Comparison of ENCODE assay signal across 8 cellular contexts in genomic region chrX:134374910-134375309, GRCh38. TPM values are rescaled to one million over a fixed set of nuclear protein-coding genes. Genes with fewer than 3 reads are reported as not detected.
A peak's percentile ranks its signal among the peaks of the same experiment; 100 is the strongest.
DNase-seq lines count a peak whose midpoint lies in the region; ATAC-seq and TF ChIP-seq lines count a peak whose summit lies in the region.

No MANE protein-coding gene starts in this region.

- no peak overlapping the region for H3K9ac ChIP-seq in NT2/D1 (ENCODE audit: insufficient read length, low read depth)
- peak overlapping the region; percentile 86 for H3K9ac ChIP-seq in neural cell (ENCODE audit: low read length)

- no peaks in the 10 kb centered on the region for H3K27me3 ChIP-seq in NT2/D1 (ENCODE audit: insufficient read depth, insufficient read length)
- H3K27me3 ChIP-seq in neural cell (ENCODE audit: insufficient read depth, low read depth, low read length), result no peaks in the 10 kb centered on the region
- no peaks in the 10 kb centered on the region for H3K27me3 ChIP-seq in spleen (replicated peaks in 1 of 7)
- H3K27me3 ChIP-seq in right cardiac atrium (ENCODE audit: control insufficient read depth, insufficient read depth), result no peaks in the 10 kb centered on the region

- peaks cover 48% of the 10 kb centered on the region for H3K79me2 ChIP-seq in neural cell (replicated peaks; ENCODE audit: insufficient read depth, low read length)

- H3K9me3 ChIP-seq in NT2/D1 (ENCODE audit: insufficient read depth, low read length) (no peaks in the 10 kb centered on the region), neural cell (ENCODE audit: low read length) (no peaks in the 10 kb centered on the region), spleen (no peaks in the 10 kb centered on the region), right cardiac atrium (ENCODE audit: control insufficient read depth, low read length) (no peaks in the 10 kb centered on the region)

- WGBS in spleen, 5 donors, result 68 to 86% (median 73%) methylated on average over 2 of the region's 2 CpGs
- WGBS in right cardiac atrium, result 84% methylated on average over 2 of the region's 2 CpGs

- no peaks in the 10 kb centered on the region for H3K36me3 Mint-ChIP-seq in chondrocyte (ENCODE audit: low read depth)

- no peak overlapping the region for H2AFZ ChIP-seq in neural cell (ENCODE audit: low read depth, low read length)

- DNase-seq in NT2/D1 (ENCODE audit: low read depth, low spot score) (no peak), chondrocyte (ENCODE audit: low spot score) (no peak), spleen (no peak), HCEC 1CT (no peak), right cardiac atrium (no peak), hypothalamus (lab: John Stamatoyannopoulos, UW) (no peak)

- peak overlapping the region; percentile 68 for H3K4me3 ChIP-seq in GM12875 (ENCODE audit: low read depth, low read length)
- H3K4me3 ChIP-seq in NT2/D1 (ENCODE audit: insufficient read length, low read depth), result peak overlapping the region; percentile 51
- H3K4me3 ChIP-seq in neural cell (ENCODE audit: low read length), result peak overlapping the region; percentile 77
- peak overlapping the region in 4 of 8 donors; percentile 53 to 73 (median 60) for H3K4me3 ChIP-seq in spleen
- no peak overlapping the region for H3K4me3 ChIP-seq in right cardiac atrium (ENCODE audit: low read length)

- H3K9me3 Mint-ChIP-seq in chondrocyte (ENCODE audit: low read depth), result no peaks in the 10 kb centered on the region

- H3K27me3 Mint-ChIP-seq in chondrocyte (ENCODE audit: low read depth), result no peaks in the 10 kb centered on the region

- H3K9me2 ChIP-seq in neural cell (ENCODE audit: insufficient read depth, low read length), result no peaks in the 10 kb centered on the region

- H3K36me3 ChIP-seq in NT2/D1 (ENCODE audit: insufficient read depth, insufficient read length, low read length), result peaks cover 5% of the 10 kb centered on the region
- no peaks in the 10 kb centered on the region for H3K36me3 ChIP-seq in neural cell (ENCODE audit: insufficient read depth, low read length)
- peaks cover 0 to 16% (median 1%) of the 10 kb centered on the region in 6 donors for H3K36me3 ChIP-seq in spleen

- peak overlapping the region; percentile 70 for H3K4me2 ChIP-seq in neural cell (ENCODE audit: low read length)

- TF ChIP-seq RAD21 in neural cell (conservative IDR thresholded peaks at IDR 0.05), result no peak

- H3K4me1 Mint-ChIP-seq in chondrocyte (ENCODE audit: low read depth), result peaks cover 24% of the 10 kb centered on the region

- H3K27ac Mint-ChIP-seq in chondrocyte (ENCODE audit: unreplicated experiment), result peak overlapping the region; percentile 96

- no peaks in the 10 kb centered on the region for H3K4me1 ChIP-seq in NT2/D1 (ENCODE audit: insufficient read depth, insufficient read length)
- H3K4me1 ChIP-seq in spleen, result peaks cover 0 to 45% (median 23%) of the 10 kb centered on the region in 6 donors
- no peaks in the 10 kb centered on the region for H3K4me1 ChIP-seq in right cardiac atrium (ENCODE audit: control insufficient read depth, insufficient read depth, low read length)

- TF ChIP-seq POLR2A in spleen (IDR thresholded peaks at IDR 0.05), result no peak

- TF ChIP-seq EP300 in neural cell (conservative IDR thresholded peaks at IDR 0.05; ENCODE audit: poor library complexity, severe bottlenecking), result no peak

- no peaks in the 10 kb centered on the region for H4K20me1 ChIP-seq in neural cell (ENCODE audit: insufficient read depth)

- ATAC-seq in right cardiac atrium, result no peak

- H3K4me3 Mint-ChIP-seq in chondrocyte (ENCODE audit: unreplicated experiment), result peak overlapping the region; percentile 93

- intact Hi-C loops in spleen (cut with DNase I; ENCODE audit: low total_unique reads) (no loop called here), right cardiac atrium (cut with DNase I) (no loop called here)

- no peaks in the 10 kb centered on the region for H3F3A ChIP-seq in neural cell (ENCODE audit: insufficient read depth, low read length, poor library complexity, severe bottlenecking)

- H3K27ac ChIP-seq in neural cell (ENCODE audit: low read length) (peak overlapping the region; percentile 10), spleen (peak overlapping the region in 4 of 8 donors; percentile 91 to 97 (median 94)), right cardiac atrium (ENCODE audit: low read length) (no peak overlapping the region)

- TF ChIP-seq CTCF in GM12875 (IDR thresholded peaks at IDR 0.05; ENCODE audit: borderline replicate concordance, insufficient read depth, low read depth, low read length) (no peak), chondrocyte (IDR thresholded peaks at IDR 0.05) (no peak), neural cell (IDR thresholded peaks at IDR 0.05; ENCODE audit: poor library complexity, severe bottlenecking) (no peak), spleen (IDR thresholded peaks at IDR 0.05 in 8 of 11, conservative IDR thresholded peaks at IDR 0.05 in 3 of 11) (no peak)

TF ChIP-seq in neural cell, 6 proteins besides CTCF, POLR2A, EP300 and RAD21:
- no peak for TF ChIP-seq SMC3 (conservative IDR thresholded peaks at IDR 0.05; ENCODE audit: poor library complexity)
- no peak for TF ChIP-seq REST (IDR thresholded peaks at IDR 0.05; ENCODE audit: borderline replicate concordance)
- TF ChIP-seq TAF1 (IDR thresholded peaks at IDR 0.05; ENCODE audit: low read depth), result no peak
- TF ChIP-seq MXI1 (conservative IDR thresholded peaks at IDR 0.05; ENCODE audit: poor library complexity, severe bottlenecking), result no peak
- TF ChIP-seq POLR2AphosphoS5 (IDR thresholded peaks at IDR 0.05), result no peak
- TF ChIP-seq EZH2 (IDR thresholded peaks at IDR 0.05; ENCODE audit: borderline replicate concordance, insufficient read depth, low read length, poor library complexity, severe bottlenecking), result no peak

RNA-seq across cellular contexts. Expression of gene PHF6, which starts 1.8 kb away (rescaled TPM):
- 25.5 to 34.7 TPM (median 27.7 TPM) in 3 replicates for total RNA-seq in chondrocyte
- polyA plus RNA-seq in neural cell, result 39.1 and 41.5 TPM in 2 replicates
- 130 and 131 TPM in 2 replicates for polyA minus RNA-seq in neural cell
- total RNA-seq in spleen, result 10 to 100 TPM; 21.4 to 33.4 (median 27.5) TPM
- polyA plus RNA-seq in spleen, result 10 to 100 TPM in 2 of 3 donors, 1 to 10 TPM in 1; 9.7 to 13.3 (median 11.7) TPM
- total RNA-seq in right cardiac atrium, result 10 to 100 TPM in 3 of 4 donors, 1 to 10 TPM in 1; 9.2 to 12.6 (median 11.6) TPM
- 5.3 TPM for polyA plus RNA-seq in right cardiac atrium
